Comparison of ENCODE assay signal across 18 cellular contexts in the genomic region with DNA sequence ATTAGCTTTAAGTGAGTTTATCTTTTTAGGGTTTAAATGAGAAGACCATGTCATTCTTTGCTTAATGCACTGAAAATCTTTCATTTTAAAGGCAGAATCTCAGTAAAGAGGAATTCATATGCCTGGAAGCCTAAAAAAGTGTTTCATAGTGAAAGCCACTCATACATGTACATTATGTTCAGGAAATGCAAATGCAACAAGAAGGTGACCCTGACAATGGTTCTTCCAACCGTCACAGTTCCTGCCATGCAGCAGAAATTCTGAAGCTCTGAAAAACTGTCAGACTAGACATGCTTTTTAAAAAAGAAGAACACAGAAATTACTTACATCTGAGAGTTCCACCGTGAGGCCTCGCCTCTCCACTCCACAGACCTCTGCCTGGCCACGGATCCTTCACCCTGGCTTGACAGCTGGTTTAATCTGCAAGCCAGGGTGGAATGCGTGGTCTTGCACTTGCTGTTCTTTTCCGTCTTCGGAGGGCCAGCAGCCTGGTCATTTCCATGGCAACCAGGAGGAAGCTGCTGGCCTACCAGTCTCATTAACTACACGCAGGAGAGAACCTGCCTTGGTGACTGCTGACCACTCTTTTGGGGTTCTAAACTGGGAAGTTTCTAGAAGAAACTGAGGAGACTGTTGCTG. TPM values are rescaled to one million over a fixed set of nuclear protein-coding genes. Genes with fewer than 3 reads are reported as not detected.
DNase-seq lines count a peak whose midpoint lies in the region; ATAC-seq and TF ChIP-seq lines count a peak whose summit lies in the region.
"Had no signal": no experiment of that assay in that cellular context is flagged by ENCODE, and none has a peak within 500 bp of the region (broad histone marks: within the 10 kb centered on the region; RNA-seq: fewer than 3 reads in every experiment).

No MANE protein-coding gene starts in this region.

- ATAC-seq in SK-N-SH treated with all-trans-retinoic acid at 6 μM for 48 hours = no peak
- ATAC-seq: stimulated activated memory B cell treated with anti-CD40 and anti-IgM and Interleukin-4, amounts not matched to agents 10 μg/mL and 1 μg/mL and 100 μg/mL, for 72 hours had no signal

- peak overlapping the region in 1 of 2 experiments; percentile 8 for H3K4me3 ChIP-seq in neutrophil (ENCODE audit: low read depth in 1 of 2, low read length in 1 of 2)
- H3K4me3 ChIP-seq: BLaER1, skin epidermis, tibial artery had no signal

- H3K27me3 Mint-ChIP-seq in glutamatergic neuron (ENCODE audit: unreplicated experiment) (peaks cover 2% of the 10 kb centered on the region), CD14-positive monocyte (ENCODE audit: low read depth in 3 of 3) (peaks cover 0 to 2% (median 0%) of the 10 kb centered on the region in 3 donors)
- H3K27me3 Mint-ChIP-seq: activated naive CD4-positive, alpha-beta T cell treated with anti-CD3 and anti-CD28 coated beads, Interleukin-2, amount 10 ng/mL, durations not matched to agents 7 days and 5 days; stimulated activated memory B cell treated with anti-CD40 and anti-IgM and Interleukin-4, amounts not matched to agents 10 μg/mL and 1 μg/mL and 100 μg/mL, for 72 hours had no signal

- H3K4me1 Mint-ChIP-seq in glutamatergic neuron (ENCODE audit: low read depth, unreplicated experiment) (no peaks in the 10 kb centered on the region), CD14-positive monocyte (peaks cover 8% of the 10 kb centered on the region)
- H3K4me1 Mint-ChIP-seq: activated naive CD4-positive, alpha-beta T cell treated with anti-CD3 and anti-CD28 coated beads, Interleukin-2, amount 10 ng/mL, durations not matched to agents 7 days and 5 days; stimulated activated memory B cell treated with anti-CD40 and anti-IgM and Interleukin-4, amounts not matched to agents 10 μg/mL and 1 μg/mL and 100 μg/mL, for 72 hours had no signal

- H3K9me3 Mint-ChIP-seq in glutamatergic neuron (ENCODE audit: unreplicated experiment) = peaks cover 2% of the 10 kb centered on the region
- peaks cover 2 to 6% (median 4%) of the 10 kb centered on the region in 7 donors for H3K9me3 Mint-ChIP-seq in CD14-positive monocyte

- no peaks in the 10 kb centered on the region for H3K27me3 ChIP-seq in neutrophil
- H3K27me3 ChIP-seq: BLaER1, tibial artery had no signal

- intact Hi-C loops in CD14-positive monocyte (cut with micrococcal nuclease) = no loop called here

- H3K27ac Mint-ChIP-seq in glutamatergic neuron (ENCODE audit: unreplicated experiment) (peak overlapping the region; percentile 38), CD14-positive monocyte (peak overlapping the region in 1 of 7 donors; percentile 6)
- H3K27ac Mint-ChIP-seq: activated naive CD4-positive, alpha-beta T cell treated with anti-CD3 and anti-CD28 coated beads, Interleukin-2, amount 10 ng/mL, durations not matched to agents 7 days and 5 days; stimulated activated memory B cell treated with anti-CD40 and anti-IgM and Interleukin-4, amounts not matched to agents 10 μg/mL and 1 μg/mL and 100 μg/mL, for 72 hours had no signal

- H3K9me3 ChIP-seq in neutrophil = no peaks in the 10 kb centered on the region
- H3K9me3 ChIP-seq: tibial artery had no signal

- H3K36me3 ChIP-seq in neutrophil = no peaks in the 10 kb centered on the region
- H3K36me3 ChIP-seq: BLaER1, tibial artery had no signal

- H3K36me3 Mint-ChIP-seq in glutamatergic neuron (ENCODE audit: unreplicated experiment) (peaks cover 5% of the 10 kb centered on the region), CD14-positive monocyte (no peaks in the 10 kb centered on the region)
- H3K36me3 Mint-ChIP-seq: activated naive CD4-positive, alpha-beta T cell treated with anti-CD3 and anti-CD28 coated beads, Interleukin-2, amount 10 ng/mL, durations not matched to agents 7 days and 5 days had no signal

- H3K27ac ChIP-seq in neutrophil = peak overlapping the region; percentile 58
- H3K27ac ChIP-seq: BLaER1, skin epidermis, tibial artery had no signal

- H3K4me1 ChIP-seq in neutrophil (ENCODE audit: control insufficient read depth in 1 of 2, insufficient read depth in 1 of 2, low read depth in 1 of 2, low read length in 1 of 2) = peaks cover 36 to 50% of the 10 kb centered on the region in 2 experiments
- H3K4me1 ChIP-seq: BLaER1 had no signal

- no peak for TF ChIP-seq CTCF in GM20000 (IDR thresholded peaks at IDR 0.05; ENCODE audit: extremely low read depth, missing control alignments)
- no peak for TF ChIP-seq CTCF in glutamatergic neuron (IDR thresholded peaks at IDR 0.05; ENCODE audit: partially characterized antibody, unreplicated experiment)
- no peak for TF ChIP-seq CTCF in neutrophil (IDR thresholded peaks at IDR 0.05)
- TF ChIP-seq CTCF in CD14-positive monocyte (IDR thresholded peaks at IDR 0.05) = no peak

- no peak overlapping the region for H3K4me3 Mint-ChIP-seq in glutamatergic neuron (ENCODE audit: unreplicated experiment)
- peak overlapping the region in 1 of 2 donors; percentile 35 for H3K4me3 Mint-ChIP-seq in CD14-positive monocyte
- H3K4me3 Mint-ChIP-seq: activated naive CD4-positive, alpha-beta T cell treated with anti-CD3 and anti-CD28 coated beads, Interleukin-2, amount 10 ng/mL, durations not matched to agents 7 days and 5 days; stimulated activated memory B cell treated with anti-CD40 and anti-IgM and Interleukin-4, amounts not matched to agents 10 μg/mL and 1 μg/mL and 100 μg/mL, for 72 hours had no signal

- peak; percentile 40 for DNase-seq in GM20000 (ENCODE audit: low spot score)
- peak; percentile 39 for DNase-seq in NOMO-1 treated with DMSO at 0.1 percent for 48 hours (lab: John Stamatoyannopoulos, UW; ENCODE audit: unreplicated experiment)
- DNase-seq in glutamatergic neuron = peak; percentile 26
- no peak for DNase-seq in NCI-H1092 (lab: John Stamatoyannopoulos, UW)
- no peak for DNase-seq in T-helper 2 cell
- DNase-seq in CD14-positive monocyte (ENCODE audit: low spot score) = no peak
- DNase-seq: activated CD4-positive, alpha-beta T cell treated with anti-CD3 and anti-CD28 coated beads for 1 hour; activated naive CD4-positive, alpha-beta T cell treated with anti-CD3 and anti-CD28 coated beads, Interleukin-2, amount 10 ng/mL, durations not matched to agents 7 days and 5 days; DMS 273 treated with DMSO at 0.1 percent for 48 hours; effector CD4-positive, alpha-beta T cell; mammary epithelial cell; nucleus accumbens; tibial artery had no signal

TF ChIP-seq in SK-N-SH treated with all-trans-retinoic acid at 6 μM for 48 hours, 23 proteins besides CTCF, POLR2A, EP300 and RAD21 (continues in another document):
- TF ChIP-seq ZNF565 (CRISPR knock-in tag; conservative IDR thresholded peaks at IDR 0.05; ENCODE audit: low read depth) (no peak), ARNTL (CRISPR knock-in tag; IDR thresholded peaks at IDR 0.05; ENCODE audit: borderline replicate concordance, low read depth) (no peak), BACH2 (CRISPR knock-in tag; IDR thresholded peaks at IDR 0.05; ENCODE audit: borderline replicate concordance) (no peak), ZNF8 (CRISPR knock-in tag; IDR thresholded peaks at IDR 0.05) (no peak), ZC3H10 (CRISPR knock-in tag; IDR thresholded peaks at IDR 0.05) (no peak), PPARA (CRISPR knock-in tag; IDR thresholded peaks at IDR 0.05; ENCODE audit: borderline replicate concordance) (no peak), SNAI2 (CRISPR knock-in tag; IDR thresholded peaks at IDR 0.05) (no peak)
- TF ChIP-seq, protein P1, sequence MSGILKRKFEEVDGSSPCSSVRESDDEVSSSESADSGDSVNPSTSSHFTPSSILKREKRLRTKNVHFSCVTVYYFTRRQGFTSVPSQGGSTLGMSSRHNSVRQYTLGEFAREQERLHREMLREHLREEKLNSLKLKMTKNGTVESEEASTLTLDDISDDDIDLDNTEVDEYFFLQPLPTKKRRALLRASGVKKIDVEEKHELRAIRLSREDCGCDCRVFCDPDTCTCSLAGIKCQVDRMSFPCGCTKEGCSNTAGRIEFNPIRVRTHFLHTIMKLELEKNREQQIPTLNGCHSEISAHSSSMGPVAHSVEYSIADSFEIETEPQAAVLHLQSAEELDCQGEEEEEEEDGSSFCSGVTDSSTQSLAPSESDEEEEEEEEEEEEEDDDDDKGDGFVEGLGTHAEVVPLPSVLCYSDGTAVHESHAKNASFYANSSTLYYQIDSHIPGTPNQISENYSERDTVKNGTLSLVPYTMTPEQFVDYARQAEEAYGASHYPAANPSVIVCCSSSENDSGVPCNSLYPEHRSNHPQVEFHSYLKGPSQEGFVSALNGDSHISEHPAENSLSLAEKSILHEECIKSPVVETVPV (CRISPR knock-in tag; IDR thresholded peaks at IDR 0.05) = no peak
- TF ChIP-seq, protein P2, sequence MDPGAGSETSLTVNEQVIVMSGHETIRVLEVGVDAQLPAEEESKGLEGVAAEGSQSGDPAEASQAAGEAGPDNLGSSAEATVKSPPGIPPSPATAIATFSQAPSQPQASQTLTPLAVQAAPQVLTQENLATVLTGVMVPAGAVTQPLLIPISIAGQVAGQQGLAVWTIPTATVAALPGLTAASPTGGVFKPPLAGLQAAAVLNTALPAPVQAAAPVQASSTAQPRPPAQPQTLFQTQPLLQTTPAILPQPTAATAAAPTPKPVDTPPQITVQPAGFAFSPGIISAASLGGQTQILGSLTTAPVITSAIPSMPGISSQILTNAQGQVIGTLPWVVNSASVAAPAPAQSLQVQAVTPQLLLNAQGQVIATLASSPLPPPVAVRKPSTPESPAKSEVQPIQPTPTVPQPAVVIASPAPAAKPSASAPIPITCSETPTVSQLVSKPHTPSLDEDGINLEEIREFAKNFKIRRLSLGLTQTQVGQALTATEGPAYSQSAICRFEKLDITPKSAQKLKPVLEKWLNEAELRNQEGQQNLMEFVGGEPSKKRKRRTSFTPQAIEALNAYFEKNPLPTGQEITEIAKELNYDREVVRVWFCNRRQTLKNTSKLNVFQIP (CRISPR knock-in tag; IDR thresholded peaks at IDR 0.05; ENCODE audit: borderline replicate concordance, low read depth) = no peak

RNA-seq across cellular contexts. Expression of a gene that starts 41.8 kb away (rescaled TPM):
- total RNA-seq in glutamatergic neuron (ENCODE audit: unreplicated experiment) = 107 TPM
- polyA plus RNA-seq in CD14-positive monocyte = 1 to 10 TPM; 3.6 to 4.1 TPM

Comparison
In these comparisons a context has a peak if more than half of its experiments do, and no peak if none do; other contexts are left out.
1. DNase-seq: peak in GM20000 (single experiment), NOMO-1 treated with DMSO at 0.1 percent for 48 hours (single experiment) and glutamatergic neuron (single experiment); none in NCI-H1092 (single experiment), T-helper 2 cell (0 of 5) and CD14-positive monocyte (single experiment).